Comparison of ENCODE assay signal across 27 cellular contexts in the genomic region with DNA sequence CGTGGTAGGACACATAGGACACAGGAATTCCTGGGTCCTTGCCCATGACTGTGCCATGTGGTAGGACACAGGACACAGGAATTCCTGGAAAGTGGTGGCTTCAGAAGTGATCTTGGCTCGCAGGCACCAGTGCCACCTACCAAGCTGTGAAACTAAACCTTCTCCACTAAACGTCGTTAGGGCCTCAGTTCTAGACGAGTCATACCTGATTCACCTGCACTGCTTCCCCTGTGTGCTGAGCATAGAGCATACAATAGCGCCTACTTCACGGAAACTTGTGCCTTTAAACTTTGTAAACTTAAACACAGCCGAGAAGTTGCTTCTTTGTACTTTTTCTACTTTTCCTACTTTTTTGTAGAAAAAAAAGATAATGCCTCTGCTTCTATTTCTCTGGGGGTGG. TPM values are rescaled to one million over a fixed set of nuclear protein-coding genes. Genes with fewer than 3 reads are reported as not detected.
DNase-seq lines count a peak whose midpoint lies in the region; ATAC-seq and TF ChIP-seq lines count a peak whose summit lies in the region.
"Had no signal": no experiment of that assay in that cellular context is flagged by ENCODE, and none has a peak within 500 bp of the region (broad histone marks: within the 10 kb centered on the region; RNA-seq: fewer than 3 reads in every experiment).

No MANE protein-coding gene starts in this region.

- peaks cover 13% of the 10 kb centered on the region for H3K4me1 Mint-ChIP-seq in activated T-cell treated with anti-CD3 and anti-CD28 coated beads, Interleukin-2, amount 50 U/mL, for 72 hours (ENCODE audit: low read depth)
- peaks cover 60% of the 10 kb centered on the region for H3K4me1 Mint-ChIP-seq in brain
- H3K4me1 Mint-ChIP-seq in neural crest cell, result peaks cover 16% of the 10 kb centered on the region
- H3K4me1 Mint-ChIP-seq: B cell, IgD-negative memory B cell had no signal

- no peaks in the 10 kb centered on the region for H3K27me3 Mint-ChIP-seq in activated T-cell treated with anti-CD3 and anti-CD28 coated beads, Interleukin-2, amount 50 U/mL, for 72 hours (ENCODE audit: low read depth)
- H3K27me3 Mint-ChIP-seq in brain (no peaks in the 10 kb centered on the region), neural crest cell (ENCODE audit: low read depth) (peaks cover 17% of the 10 kb centered on the region)
- H3K27me3 Mint-ChIP-seq: B cell; CD4-positive, alpha-beta T cell had no signal

- H3K9me3 Mint-ChIP-seq in activated T-cell treated with anti-CD3 and anti-CD28 coated beads, Interleukin-2, amount 50 U/mL, for 72 hours, result no peaks in the 10 kb centered on the region
- H3K9me3 Mint-ChIP-seq in brain (no peaks in the 10 kb centered on the region), neural crest cell (no peaks in the 10 kb centered on the region)
- H3K9me3 Mint-ChIP-seq: CD4-positive, alpha-beta T cell; HFFc6; IgD-negative memory B cell had no signal

- no peak overlapping the region for H3K27ac Mint-ChIP-seq in activated T-cell treated with anti-CD3 and anti-CD28 coated beads, Interleukin-2, amount 50 U/mL, for 72 hours
- H3K27ac Mint-ChIP-seq in brain, result peak overlapping the region in 3 of 5 experiments; percentile 41 to 79 (median 76)
- H3K27ac Mint-ChIP-seq in neural crest cell (ENCODE audit: unreplicated experiment), result no peak overlapping the region
- H3K27ac Mint-ChIP-seq: B cell; CD4-positive, alpha-beta T cell; HFFc6; IgD-negative memory B cell had no signal

- no peak for DNase-seq in activated T-cell treated with anti-CD3 and anti-CD28 coated beads, Interleukin-2, amount 50 U/mL, for 72 hours
- DNase-seq in activated T-cell treated with anti-CD3 and anti-CD28 coated beads, Interleukin-2, amount 50 U/mL, for 48 hours, result no peak
- DNase-seq in NCI-H69 (lab: John Stamatoyannopoulos, UW) (peak; percentile 10), neural crest cell (ENCODE audit: low read depth, low spot score) (no peak), DMS 273 (lab: John Stamatoyannopoulos, UW; ENCODE audit: unreplicated experiment) (no peak), KG1 (lab: John Stamatoyannopoulos, UW) (no peak)
- DNase-seq in stimulated activated CD4-positive, alpha-beta T cell treated with anti-CD3 and anti-CD28 coated beads, Interleukin-2, amount 100 ng/mL, for 48 hours, result no peak
- DNase-seq: CD4-positive, alpha-beta T cell; COR-L47; DMS 273 treated with DMSO at 0.1 percent for 48 hours; DMS79 treated with DMSO at 0.1 percent for 48 hours; H7; HFFc6; Kasumi-1; NCI-H1417; NCI-H1694 treated with DMSO at 0.1 percent for 48 hours; NCI-H2081 treated with DMSO at 0.1 percent for 48 hours; NCI-H2171 treated with DMSO at 0.1 percent for 48 hours; NCI-H526; PC-9; RPMI8226; SHP77 treated with DMSO at 0.1 percent for 48 hours had no signal

- TF ChIP-seq CTCF in brain (conservative IDR thresholded peaks at IDR 0.05) (no peak), neural crest cell (conservative IDR thresholded peaks at IDR 0.05) (no peak)

- ATAC-seq in activated T-cell treated with anti-CD3 and anti-CD28 coated beads, Interleukin-2, amount 50 U/mL, for 72 hours (replicated peaks in 1 of 2), result peak; percentile 49 to 59
- ATAC-seq: A549 had no signal

- no peak overlapping the region for H3K4me3 Mint-ChIP-seq in activated T-cell treated with anti-CD3 and anti-CD28 coated beads, Interleukin-2, amount 50 U/mL, for 72 hours
- H3K4me3 Mint-ChIP-seq in brain (peak overlapping the region in 2 of 5 experiments; percentile 24 to 42), neural crest cell (peak overlapping the region; percentile 58)
- H3K4me3 Mint-ChIP-seq: B cell; CD4-positive, alpha-beta T cell; HFFc6; IgD-negative memory B cell had no signal

- H3K36me3 Mint-ChIP-seq in activated T-cell treated with anti-CD3 and anti-CD28 coated beads, Interleukin-2, amount 50 U/mL, for 72 hours (ENCODE audit: insufficient read depth in 2 of 2), result no peaks in the 10 kb centered on the region
- H3K36me3 Mint-ChIP-seq in brain, result peaks cover 8% of the 10 kb centered on the region
- H3K36me3 Mint-ChIP-seq in neural crest cell (ENCODE audit: low read depth), result peaks cover 2% of the 10 kb centered on the region
- H3K36me3 Mint-ChIP-seq: IgD-negative memory B cell had no signal

RNA-seq across cellular contexts. Expression of a gene that starts 4.8 kb away (rescaled TPM):
- total RNA-seq in activated T-cell treated with anti-CD3 and anti-CD28 coated beads, Interleukin-2, amount 50 U/mL, for 72 hours, result 1 to 10 TPM; 1.8 to 2.1 TPM
- 44.8 TPM for polyA plus RNA-seq in brain (ENCODE audit: insufficient read depth, low read depth, low replicate concordance)
- 19.4 and 19.8 TPM in 2 replicates for total RNA-seq in neural crest cell
- total RNA-seq: MCF 10A, PC-9 had no signal

RNA-seq across cellular contexts. Expression of a gene that starts 15.6 kb away (rescaled TPM):
- 10 to 100 TPM; 26.9 to 33.2 TPM for total RNA-seq in activated T-cell treated with anti-CD3 and anti-CD28 coated beads, Interleukin-2, amount 50 U/mL, for 72 hours
- polyA plus RNA-seq in brain (ENCODE audit: insufficient read depth, low read depth, low replicate concordance), result 21.5 TPM
- total RNA-seq in neural crest cell, result 16.0 and 19.4 TPM in 2 replicates

Comparison
In these comparisons a context has a peak if more than half of its experiments do, and no peak if none do; other contexts are left out.
1. H3K27ac Mint-ChIP-seq: peak in brain (3 of 5); none in activated T-cell treated with anti-CD3 and anti-CD28 coated beads, Interleukin-2, amount 50 U/mL, for 72 hours (single experiment) and neural crest cell (single experiment).